8 cellular contexts compared by ENCODE assay signal in the genomic region with DNA sequence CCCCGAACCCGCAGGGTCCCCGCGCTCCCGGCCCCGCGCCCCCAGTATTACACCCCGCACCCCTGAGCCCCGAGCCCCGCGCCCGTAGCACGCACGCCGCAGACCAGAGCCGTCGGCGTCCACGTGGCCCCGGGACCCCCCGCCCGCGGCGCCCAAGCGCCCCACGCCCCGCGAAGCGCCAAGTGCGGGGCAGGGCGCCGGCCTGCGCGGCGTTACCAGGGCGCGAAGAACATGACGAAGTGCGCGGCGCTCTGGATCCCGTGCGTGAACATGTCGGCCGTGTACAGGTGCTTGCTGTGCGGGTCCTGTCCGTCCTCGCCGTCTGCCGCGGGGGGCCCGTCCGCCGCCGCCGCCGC. TPM values are rescaled to one million over a fixed set of nuclear protein-coding genes. Genes with fewer than 3 reads are reported as not detected.
DNase-seq lines count a peak whose midpoint lies in the region; ATAC-seq and TF ChIP-seq lines count a peak whose summit lies in the region.

No MANE protein-coding gene starts in this region.

- POLR2A ChIA-PET in activated B cell treated with CpG ODN at 0.5 μM for 24 hours (lab: Charles Lee), result interaction anchor here (1.7 kb wide), 1 partner anchor 23 kb away, joined by 8 read pairs; no protein-coding TSS in a partner anchor

- H3K36me3 Mint-ChIP-seq in activated B cell treated with CpG ODN at 0.5 μM for 24 hours (ENCODE audit: low read depth), result no peaks in the 10 kb centered on the region

- no peaks in the 10 kb centered on the region for H3K9me3 ChIP-seq in upper lobe of right lung

- H3K36me3 ChIP-seq in kidney epithelial cell (ENCODE audit: control insufficient read depth, insufficient read depth, low read length) (no peaks in the 10 kb centered on the region), upper lobe of right lung (no peaks in the 10 kb centered on the region)

- CTCF ChIA-PET in activated B cell treated with CpG ODN at 0.5 μM for 24 hours (lab: Charles Lee), result interaction anchor here (1.1 kb wide), 1 partner anchor 22 kb away, joined by 3 read pairs; no protein-coding TSS in a partner anchor

- peak overlapping the region; percentile 78 for H3K4me3 ChIP-seq in kidney epithelial cell (ENCODE audit: low read depth, low read length)
- peak overlapping the region; percentile 76 for H3K4me3 ChIP-seq in upper lobe of right lung

- H3K27ac Mint-ChIP-seq in activated B cell treated with CpG ODN at 0.5 μM for 24 hours, result no peak overlapping the region

- ATAC-seq in GM18868 (IDR thresholded peaks at IDR 0.05; ENCODE audit: unreplicated experiment) (peak; percentile 22), HG02678 (IDR thresholded peaks at IDR 0.05; ENCODE audit: unreplicated experiment) (peak; percentile 23), activated B cell treated with CpG ODN at 0.5 μM for 24 hours (ENCODE audit: low read depth) (peak; percentile 39), upper lobe of right lung (peak; percentile 8), HG03442 (IDR thresholded peaks at IDR 0.05; ENCODE audit: unreplicated experiment) (no peak)

- H3K27me3 ChIP-seq in kidney epithelial cell (ENCODE audit: control insufficient read depth, insufficient read depth, low read length) (peaks cover 14% of the 10 kb centered on the region), upper lobe of right lung (no peaks in the 10 kb centered on the region)

- H3K4me3 Mint-ChIP-seq in activated B cell treated with CpG ODN at 0.5 μM for 24 hours, result no peak overlapping the region

- peak overlapping the region; percentile 48 for H3K27ac ChIP-seq in upper lobe of right lung

- no peak for TF ChIP-seq CTCF in activated B cell treated with CpG ODN at 0.5 μM for 24 hours (IDR thresholded peaks at IDR 0.05)
- no peak for TF ChIP-seq CTCF in kidney epithelial cell (IDR thresholded peaks at IDR 0.05; ENCODE audit: insufficient read depth, low read length, poor library complexity, severe bottlenecking)
- TF ChIP-seq CTCF in upper lobe of right lung (IDR thresholded peaks at IDR 0.05), result no peak

- H3K4me1 Mint-ChIP-seq in activated B cell treated with CpG ODN at 0.5 μM for 24 hours, result peaks cover 26% of the 10 kb centered on the region

- H3K9me3 Mint-ChIP-seq in activated B cell treated with CpG ODN at 0.5 μM for 24 hours, result no peaks in the 10 kb centered on the region

- H3K27me3 Mint-ChIP-seq in activated B cell treated with CpG ODN at 0.5 μM for 24 hours, result no peaks in the 10 kb centered on the region

- intact Hi-C loops in activated B cell treated with CpG ODN at 0.5 μM for 24 hours (cut with micrococcal nuclease) (loop anchor here (1.0 to 5.0 kb wide), 4 partner anchors 23 to 193 kb away; a partner anchor contains a TSS), upper lobe of right lung (cut with DNase I) (no loop called here)

- H3K4me1 ChIP-seq in upper lobe of right lung, result peaks cover 23% of the 10 kb centered on the region

- DNase-seq in activated B cell treated with CpG ODN at 0.5 μM for 24 hours, result peak; percentile 24
- DNase-seq in kidney epithelial cell (ENCODE audit: low read depth), result no peak
- no peak for DNase-seq in upper lobe of right lung
- no peak for DNase-seq in NCI-H2196 treated with DMSO at 0.1 percent for 48 hours (lab: John Stamatoyannopoulos, UW; ENCODE audit: unreplicated experiment)
- DNase-seq in Kasumi-1 (lab: John Stamatoyannopoulos, UW), result no peak

RNA-seq across cellular contexts. Expression of a gene that starts 0.3 kb away (rescaled TPM):
- total RNA-seq in activated B cell treated with CpG ODN at 0.5 μM for 24 hours (68.2 TPM in 2 replicates), kidney epithelial cell (193 and 198 TPM in 2 replicates), upper lobe of right lung (107 TPM)
